ENCODE assay signal across 16 cellular contexts in the genomic region with DNA sequence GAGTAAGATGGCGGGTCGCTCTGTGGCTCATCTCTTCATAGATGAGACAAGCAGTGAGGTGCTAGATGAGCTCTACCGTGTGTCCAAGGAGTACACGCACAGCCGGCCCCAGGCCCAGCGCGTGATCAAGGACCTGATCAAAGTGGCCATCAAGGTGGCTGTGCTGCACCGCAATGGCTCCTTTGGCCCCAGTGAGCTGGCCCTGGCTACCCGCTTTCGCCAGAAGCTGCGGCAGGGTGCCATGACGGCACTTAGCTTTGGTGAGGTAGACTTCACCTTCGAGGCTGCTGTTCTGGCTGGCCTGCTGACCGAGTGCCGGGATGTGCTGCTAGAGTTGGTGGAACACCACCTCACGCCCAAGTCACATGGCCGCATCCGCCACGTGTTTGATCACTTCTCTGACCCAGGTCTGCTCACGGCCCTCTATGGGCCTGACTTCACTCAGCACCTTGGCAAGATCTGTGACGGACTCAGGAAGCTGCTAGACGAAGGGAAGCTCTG. TPM values are rescaled to one million over a fixed set of nuclear protein-coding genes. Genes with fewer than 3 reads are reported as not detected.
A peak's percentile ranks its signal among the peaks of the same experiment; 100 is the strongest.
DNase-seq lines count a peak whose midpoint lies in the region; ATAC-seq lines count a peak whose summit lies in the region.
"Had no signal": no experiment of that assay in that cellular context is flagged by ENCODE, and none has a peak within 500 bp of the region (broad histone marks: within the 10 kb centered on the region; RNA-seq: fewer than 3 reads in every experiment).

No MANE protein-coding gene starts in this region.

- no peaks in the 10 kb centered on the region for H3K27me3 ChIP-seq in SJCRH30
- H3K27me3 ChIP-seq: dorsolateral prefrontal cortex, heart right ventricle had no signal

- no peaks in the 10 kb centered on the region for H3K9me3 ChIP-seq in SJCRH30 (replicated peaks)
- H3K9me3 ChIP-seq: heart right ventricle had no signal

- H3K36me3 Mint-ChIP-seq in dendritic cell treated with granulocyte-macrophage colony-stimulating factor and Interleukin-4, amounts not matched to agents 40 ng/mL and 50 ng/mL, for 4 days (ENCODE audit: low read depth), result peaks cover 73% of the 10 kb centered on the region

- H3K4me1 Mint-ChIP-seq in dendritic cell treated with granulocyte-macrophage colony-stimulating factor and Interleukin-4, amounts not matched to agents 40 ng/mL and 50 ng/mL, for 4 days (ENCODE audit: low read depth), result peaks cover 54% of the 10 kb centered on the region

- peak; percentile 49 for DNase-seq in activated CD4-positive, alpha-beta T cell treated with anti-CD3 and anti-CD28 coated beads for 48 hours
- DNase-seq in activated CD4-positive, alpha-beta T cell treated with anti-CD3 and anti-CD28 coated beads for 4 hours, result no peak
- DNase-seq in SKM-1 (lab: John Stamatoyannopoulos, UW; ENCODE audit: unreplicated experiment), result peak; percentile 43
- peak; percentile 48 for DNase-seq in stimulated activated CD8-positive, alpha-beta memory T cell treated with anti-CD3 and anti-CD28 coated beads, Interleukin-4, amount 100 ng/mL, for 48 hours
- no peak for DNase-seq in NCI-H1417 (lab: John Stamatoyannopoulos, UW)
- DNase-seq in SJCRH30, result no peak
- DNase-seq: GDM1, heart right ventricle, midbrain, NCI-H510A, small intestine had no signal

- H3K27ac ChIP-seq in SJCRH30, result no peak overlapping the region
- H3K27ac ChIP-seq: KMS-11 had no signal

- H3K4me3 Mint-ChIP-seq in dendritic cell treated with granulocyte-macrophage colony-stimulating factor and Interleukin-4, amounts not matched to agents 40 ng/mL and 50 ng/mL, for 4 days, result peak overlapping the region; percentile 87

- no peaks in the 10 kb centered on the region for H3K4me1 ChIP-seq in SJCRH30

- H3K9me3 Mint-ChIP-seq in dendritic cell treated with granulocyte-macrophage colony-stimulating factor and Interleukin-4, amounts not matched to agents 40 ng/mL and 50 ng/mL, for 4 days, result no peaks in the 10 kb centered on the region

- H3K36me3 ChIP-seq in SJCRH30, result peaks cover 5% of the 10 kb centered on the region; the same call in 1 of the 2 replicates

- H3K27ac Mint-ChIP-seq in dendritic cell treated with granulocyte-macrophage colony-stimulating factor and Interleukin-4, amounts not matched to agents 40 ng/mL and 50 ng/mL, for 4 days, result peak overlapping the region; percentile 88

- no peaks in the 10 kb centered on the region for H3K27me3 Mint-ChIP-seq in dendritic cell treated with granulocyte-macrophage colony-stimulating factor and Interleukin-4, amounts not matched to agents 40 ng/mL and 50 ng/mL, for 4 days

- intact Hi-C loops in dendritic cell treated with granulocyte-macrophage colony-stimulating factor and Interleukin-4, amounts not matched to agents 40 ng/mL and 50 ng/mL, for 4 days (cut with micrococcal nuclease), result loop anchor here (5.0 kb wide), 1 partner anchor 136 kb away; no protein-coding TSS in a partner anchor

- H3K4me3 ChIP-seq in SJCRH30, result no peak overlapping the region

- ATAC-seq in GM21619 (IDR thresholded peaks at IDR 0.05; ENCODE audit: unreplicated experiment), result no peak

RNA-seq across cellular contexts. Expression of a gene that starts 2.4 kb away (rescaled TPM):
- not detected in 2 replicates for total RNA-seq in SJCRH30 (2014; rRNA removed; shearing (Covaris generic))
- total RNA-seq: H4 had no signal

RNA-seq across cellular contexts. Expression of a gene that starts 6.9 kb away (rescaled TPM):
- 13.4 and 15.8 TPM in 2 replicates for total RNA-seq in SJCRH30 (2014; rRNA removed; shearing (Covaris generic))

RNA-seq across cellular contexts. Expression of a gene that starts 7.1 kb away (rescaled TPM):
- total RNA-seq in SJCRH30 (2014; rRNA removed; shearing (Covaris generic)), result 48.9 and 57.8 TPM in 2 replicates

RNA-seq across cellular contexts. Expression of a gene that starts 12.4 kb away (rescaled TPM):
- total RNA-seq in SJCRH30 (2014; rRNA removed; shearing (Covaris generic)), result 11.2 and 12.5 TPM in 2 replicates

RNA-seq across cellular contexts. Expression of a gene that starts 17.0 kb away (rescaled TPM):
- total RNA-seq in SJCRH30 (2014; rRNA removed; shearing (Covaris generic)), result not detected in 2 replicates

Comparison
In these comparisons a context has a peak if more than half of its experiments do, and no peak if none do; other contexts are left out.
1. DNase-seq: peak in activated CD4-positive, alpha-beta T cell treated with anti-CD3 and anti-CD28 coated beads for 48 hours (single experiment), SKM-1 (single experiment) and stimulated activated CD8-positive, alpha-beta memory T cell treated with anti-CD3 and anti-CD28 coated beads, Interleukin-4, amount 100 ng/mL, for 48 hours (single experiment); none in activated CD4-positive, alpha-beta T cell treated with anti-CD3 and anti-CD28 coated beads for 4 hours (0 of 2), NCI-H1417 (0 of 3) and SJCRH30 (0 of 2).